In genomic region chr6:4844108-4844507, GRCh38 we compare ENCODE assay signal across 15 cellular contexts.
DNase-seq lines count a peak whose midpoint lies in the region; ATAC-seq and TF ChIP-seq lines count a peak whose summit lies in the region.
"Had no signal": no experiment of that assay in that cellular context is flagged by ENCODE, and none has a peak within 500 bp of the region (broad histone marks: within the 10 kb centered on the region; RNA-seq: fewer than 3 reads in every experiment).

No MANE protein-coding gene starts in this region.

- peaks cover 18% of the 10 kb centered on the region for H3K4me1 Mint-ChIP-seq in type B pancreatic cell (ENCODE audit: unreplicated experiment)

- no peaks in the 10 kb centered on the region for H3K36me3 ChIP-seq in heart right ventricle

- no peak overlapping the region for H3K27ac ChIP-seq in heart right ventricle

- H3K4me3 Mint-ChIP-seq in type B pancreatic cell = no peak overlapping the region
- H3K4me3 Mint-ChIP-seq: activated naive CD8-positive, alpha-beta T cell treated with anti-CD3 and anti-CD28 coated beads, Interleukin-2, amount 10 ng/mL, durations not matched to agents 7 days and 5 days; CD8-positive, alpha-beta T cell had no signal

- no peaks in the 10 kb centered on the region for H3K27me3 Mint-ChIP-seq in type B pancreatic cell
- H3K27me3 Mint-ChIP-seq: activated naive CD8-positive, alpha-beta T cell treated with anti-CD3 and anti-CD28 coated beads, Interleukin-2, amount 10 ng/mL, durations not matched to agents 7 days and 5 days had no signal

- TF ChIP-seq CTCF in epithelial cell of proximal tubule (conservative IDR thresholded peaks at IDR 0.05; ENCODE audit: low read depth, low read length) (peak; percentile 52), type B pancreatic cell (conservative IDR thresholded peaks at IDR 0.05) (peak; percentile 53), heart right ventricle (IDR thresholded peaks at IDR 0.05) (peak in 2 of 9 donors; percentile 15 to 23)

- intact Hi-C loops in heart right ventricle (cut with DNase I) = no loop called here

- H3K36me3 Mint-ChIP-seq in type B pancreatic cell = peaks cover 28% of the 10 kb centered on the region

- no peak overlapping the region for H3K27ac Mint-ChIP-seq in type B pancreatic cell
- H3K27ac Mint-ChIP-seq: activated naive CD8-positive, alpha-beta T cell treated with anti-CD3 and anti-CD28 coated beads, Interleukin-2, amount 10 ng/mL, durations not matched to agents 7 days and 5 days; CD8-positive, alpha-beta T cell had no signal

- WGBS in heart right ventricle, 2 donors = 89 to 96% methylated on average over 7 of the region's 7 CpGs

- peak; percentile 23 for DNase-seq in stimulated activated CD4-positive, alpha-beta T cell treated with anti-CD3 and anti-CD28 coated beads, Interleukin-1b, Interleukin-23, amount 100 ng/mL, for 48 hours
- DNase-seq in stimulated activated CD4-positive, alpha-beta T cell treated with anti-CD3 and anti-CD28 coated beads, Interleukin-4, amount 100 ng/mL, for 4 hours = no peak
- DNase-seq in NCI-H2171 treated with DMSO at 0.1 percent for 48 hours (lab: John Stamatoyannopoulos, UW) (peak; percentile 77), epithelial cell of proximal tubule (ENCODE audit: low read depth) (no peak), type B pancreatic cell (ENCODE audit: extremely low spot score, unreplicated experiment) (no peak), heart right ventricle (no peak), cerebellum (ENCODE audit: low spot score) (no peak)
- DNase-seq: activated CD4-positive, alpha-beta T cell treated with anti-CD3 and anti-CD28 coated beads, Interleukin-2, amount 50 U/mL, for 4 hours; activated naive CD8-positive, alpha-beta T cell treated with anti-CD3 and anti-CD28 coated beads, Interleukin-2, amount 10 ng/mL, durations not matched to agents 7 days and 5 days; effector CD4-positive, alpha-beta T cell; IMR-90; NCI-H226; SIG-M5 had no signal

- no peaks in the 10 kb centered on the region for H3K27me3 ChIP-seq in heart right ventricle

- H3K4me3 ChIP-seq in epithelial cell of proximal tubule (ENCODE audit: low read depth, low read length) = no peak overlapping the region
- H3K4me3 ChIP-seq in heart right ventricle = no peak overlapping the region

- H3K9me3 ChIP-seq in heart right ventricle = peaks cover 0 to 70% (median 42%) of the 10 kb centered on the region in 11 donors

- ATAC-seq in heart right ventricle (no peak), HG02610 (IDR thresholded peaks at IDR 0.05; ENCODE audit: unreplicated experiment) (no peak)
- ATAC-seq: CD8-positive, alpha-beta T cell had no signal

- peaks cover 12% of the 10 kb centered on the region for H3K9me3 Mint-ChIP-seq in type B pancreatic cell

- H3K4me1 ChIP-seq in heart right ventricle = peaks cover 0 to 20% (median 15%) of the 10 kb centered on the region in 9 donors

Comparison
In these comparisons a context has a peak if more than half of its experiments do, and no peak if none do; other contexts are left out.
1. DNase-seq: peak in stimulated activated CD4-positive, alpha-beta T cell treated with anti-CD3 and anti-CD28 coated beads, Interleukin-1b, Interleukin-23, amount 100 ng/mL, for 48 hours (single experiment) and NCI-H2171 treated with DMSO at 0.1 percent for 48 hours (single experiment); none in stimulated activated CD4-positive, alpha-beta T cell treated with anti-CD3 and anti-CD28 coated beads, Interleukin-4, amount 100 ng/mL, for 4 hours (0 of 2), epithelial cell of proximal tubule (single experiment), type B pancreatic cell (single experiment), heart right ventricle (0 of 2) and cerebellum (single experiment).